11 cellular contexts compared by ENCODE assay signal in the genomic region with DNA sequence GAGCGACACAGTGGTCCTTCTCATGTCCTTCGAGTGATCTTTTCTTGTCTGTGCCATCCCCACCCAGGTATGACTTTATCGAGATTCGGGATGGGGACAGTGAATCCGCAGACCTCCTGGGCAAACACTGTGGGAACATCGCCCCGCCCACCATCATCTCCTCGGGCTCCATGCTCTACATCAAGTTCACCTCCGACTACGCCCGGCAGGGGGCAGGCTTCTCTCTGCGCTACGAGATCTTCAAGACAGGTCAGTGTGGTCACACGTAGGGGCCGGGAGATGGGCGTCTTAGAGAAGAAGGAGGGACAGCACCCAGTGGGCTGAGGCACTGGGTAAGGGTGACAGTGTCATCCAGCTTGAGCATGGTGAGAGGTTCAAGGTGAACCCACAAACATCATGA. TPM values are rescaled to one million over a fixed set of nuclear protein-coding genes. Genes with fewer than 3 reads are reported as not detected.
DNase-seq lines count a peak whose midpoint lies in the region; ATAC-seq and TF ChIP-seq lines count a peak whose summit lies in the region.
"Had no signal": no experiment of that assay in that cellular context is flagged by ENCODE, and none has a peak within 500 bp of the region (broad histone marks: within the 10 kb centered on the region; RNA-seq: fewer than 3 reads in every experiment).

No MANE protein-coding gene starts in this region.

- H3K27ac Mint-ChIP-seq in chondrocyte (ENCODE audit: unreplicated experiment) = peak overlapping the region; percentile 59

- peaks cover 75% of the 10 kb centered on the region for H3K4me1 Mint-ChIP-seq in chondrocyte (ENCODE audit: low read depth)

- H3K4me3 Mint-ChIP-seq in chondrocyte (ENCODE audit: unreplicated experiment) = no peak overlapping the region

- peaks cover 8% of the 10 kb centered on the region for H3K36me3 Mint-ChIP-seq in chondrocyte (ENCODE audit: low read depth)

- DNase-seq in AG10803 (ENCODE audit: low read depth) = no peak
- DNase-seq in HPDE6-E6E7 (ENCODE audit: extremely low spot score) = peak; percentile 28
- no peak for DNase-seq in chondrocyte (ENCODE audit: low spot score)
- DNase-seq in mucosa of gallbladder (ENCODE audit: low spot score) = peak; percentile 34
- DNase-seq in NCI-H2029 (lab: John Stamatoyannopoulos, UW) = no peak
- DNase-seq in head of caudate nucleus = no peak
- DNase-seq: activated T-cell treated with anti-CD3 and anti-CD28 coated beads, Interleukin-2, amount 50 U/mL, for 48 hours; NCI-H526 treated with DMSO at 0.1 percent for 48 hours had no signal

- H3K4me3 ChIP-seq in AG10803 (ENCODE audit: low read length) = no peak overlapping the region
- H3K4me3 ChIP-seq: suprapubic skin had no signal

- H3K9me3 Mint-ChIP-seq in chondrocyte (ENCODE audit: low read depth) = no peaks in the 10 kb centered on the region

- TF ChIP-seq CTCF in AG10803 (conservative IDR thresholded peaks at IDR 0.05; ENCODE audit: low read length) (0 out of 2 replicates have a peak, but pooled peaks have one; percentile 7), chondrocyte (IDR thresholded peaks at IDR 0.05) (no peak)

- intact Hi-C loops in head of caudate nucleus (cut with DNase I) = no loop called here

- no peaks in the 10 kb centered on the region for H3K27me3 Mint-ChIP-seq in chondrocyte (ENCODE audit: low read depth)

- ATAC-seq in GM19455 (IDR thresholded peaks at IDR 0.05; ENCODE audit: unreplicated experiment) (no peak), GM21825 (IDR thresholded peaks at IDR 0.05; ENCODE audit: unreplicated experiment) (no peak)

RNA-seq across cellular contexts. Expression of a gene that starts 33.8 kb away (rescaled TPM):
- 31.7 to 83.7 TPM (median 34.5 TPM) in 3 replicates for total RNA-seq in chondrocyte
- total RNA-seq in mucosa of gallbladder = 146 TPM

Comparison
In these comparisons a context has a peak if more than half of its experiments do, and no peak if none do; other contexts are left out.
1. DNase-seq: peak in HPDE6-E6E7 (single experiment) and mucosa of gallbladder (single experiment); none in AG10803 (single experiment), chondrocyte (single experiment), NCI-H2029 (single experiment) and head of caudate nucleus (0 of 42).